In genomic region chrX:1561164-1561563, GRCh38 we compare ENCODE assay signal across 16 cellular contexts. TPM values are rescaled to one million over a fixed set of nuclear protein-coding genes. Genes with fewer than 3 reads are reported as not detected.
DNase-seq lines count a peak whose midpoint lies in the region; ATAC-seq and TF ChIP-seq lines count a peak whose summit lies in the region.
"Had no signal": no experiment of that assay in that cellular context is flagged by ENCODE, and none has a peak within 500 bp of the region (broad histone marks: within the 10 kb centered on the region; RNA-seq: fewer than 3 reads in every experiment).

No MANE protein-coding gene starts in this region.

- H3K4me1 Mint-ChIP-seq in activated CD8-positive, alpha-beta T cell treated with anti-CD3 and anti-CD28 coated beads, Interleukin-2, amount 10 ng/mL, durations not matched to agents 7 days and 5 days (ENCODE audit: low read depth) = peaks cover 27% of the 10 kb centered on the region
- peaks cover 33% of the 10 kb centered on the region for H3K4me1 Mint-ChIP-seq in activated CD8-positive, alpha-beta T cell treated with anti-CD3 and anti-CD28 coated beads for 36 hours (ENCODE audit: low read depth)
- peaks cover 34% of the 10 kb centered on the region for H3K4me1 Mint-ChIP-seq in T-helper 17 cell
- peaks cover 35 to 83% (median 65%) of the 10 kb centered on the region in 7 donors for H3K4me1 Mint-ChIP-seq in naive thymus-derived CD4-positive, alpha-beta T cell
- H3K4me1 Mint-ChIP-seq: GM23338 had no signal

- H4K20me1 ChIP-seq in BLaER1 treated with 17β-estradiol and CSF1 and Interleukin-3, amounts not matched to agents 10 nM and 100 nM = no peaks in the 10 kb centered on the region

- DNase-seq in activated CD8-positive, alpha-beta T cell treated with anti-CD3 and anti-CD28 coated beads, Interleukin-2, amount 10 ng/mL, durations not matched to agents 7 days and 5 days = no peak
- no peak for DNase-seq in activated CD8-positive, alpha-beta T cell treated with anti-CD3 and anti-CD28 coated beads for 36 hours
- no peak for DNase-seq in T-helper 17 cell
- DNase-seq in naive thymus-derived CD4-positive, alpha-beta T cell = no peak
- no peak for DNase-seq in effector CD4-positive, alpha-beta T cell
- no peak for DNase-seq in tibial nerve (ENCODE audit: low spot score in 2 of 2)
- DNase-seq in DMS114 treated with DMSO at 0.1 percent for 48 hours (lab: John Stamatoyannopoulos, UW; ENCODE audit: unreplicated experiment) = no peak
- DNase-seq: NCI-H1092, NCI-H2107, NCI-H345, NCI-H526 treated with DMSO at 0.1 percent for 48 hours, RPMI8226 had no signal

- no peak for ATAC-seq in activated CD8-positive, alpha-beta T cell treated with anti-CD3 and anti-CD28 coated beads, Interleukin-2, amount 10 ng/mL, durations not matched to agents 7 days and 5 days
- ATAC-seq in activated CD8-positive, alpha-beta T cell treated with anti-CD3 and anti-CD28 coated beads for 36 hours = no peak
- ATAC-seq in T-helper 17 cell = no peak
- no peak for ATAC-seq in naive thymus-derived CD4-positive, alpha-beta T cell
- ATAC-seq: GM23338 had no signal

- WGBS in tibial nerve, 2 donors = 55 to 76% methylated on average over 2 of the region's 2 CpGs

- no peaks in the 10 kb centered on the region for H3K9me3 Mint-ChIP-seq in activated CD8-positive, alpha-beta T cell treated with anti-CD3 and anti-CD28 coated beads, Interleukin-2, amount 10 ng/mL, durations not matched to agents 7 days and 5 days (ENCODE audit: insufficient read depth)
- no peaks in the 10 kb centered on the region for H3K9me3 Mint-ChIP-seq in activated CD8-positive, alpha-beta T cell treated with anti-CD3 and anti-CD28 coated beads for 36 hours
- H3K9me3 Mint-ChIP-seq in naive thymus-derived CD4-positive, alpha-beta T cell = peaks cover 0 to 7% (median 4%) of the 10 kb centered on the region in 11 donors

- H3K4me3 Mint-ChIP-seq in activated CD8-positive, alpha-beta T cell treated with anti-CD3 and anti-CD28 coated beads, Interleukin-2, amount 10 ng/mL, durations not matched to agents 7 days and 5 days = no peak overlapping the region
- no peak overlapping the region for H3K4me3 Mint-ChIP-seq in activated CD8-positive, alpha-beta T cell treated with anti-CD3 and anti-CD28 coated beads for 36 hours
- peak overlapping the region; percentile 46 for H3K4me3 Mint-ChIP-seq in T-helper 17 cell
- H3K4me3 Mint-ChIP-seq in naive thymus-derived CD4-positive, alpha-beta T cell = peak overlapping the region in 7 of 10 donors; percentile 21 to 73 (median 49)
- H3K4me3 Mint-ChIP-seq: GM23338 had no signal

- H3K4me3 ChIP-seq in BLaER1 treated with 17β-estradiol and CSF1 and Interleukin-3, amounts not matched to agents 10 nM and 100 nM = no peak overlapping the region
- no peak overlapping the region for H3K4me3 ChIP-seq in naive thymus-derived CD4-positive, alpha-beta T cell (ENCODE audit: low read length)
- H3K4me3 ChIP-seq in tibial nerve = no peak overlapping the region
- H3K4me3 ChIP-seq: GM23338 had no signal

- no peak overlapping the region for H3K27ac ChIP-seq in BLaER1 treated with 17β-estradiol and CSF1 and Interleukin-3, amounts not matched to agents 10 nM and 100 nM
- peak overlapping the region; percentile 7 for H3K27ac ChIP-seq in naive thymus-derived CD4-positive, alpha-beta T cell (ENCODE audit: low read depth, low read length)
- H3K27ac ChIP-seq in tibial nerve = no peak overlapping the region
- H3K27ac ChIP-seq: KMS-11 had no signal

- CTCF ChIA-PET in activated CD8-positive, alpha-beta T cell treated with anti-CD3 and anti-CD28 coated beads, Interleukin-2, amount 10 ng/mL, durations not matched to agents 7 days and 5 days (lab: Charles Lee) = no interaction called here
- CTCF ChIA-PET in activated CD8-positive, alpha-beta T cell treated with anti-CD3 and anti-CD28 coated beads for 36 hours (lab: Charles Lee) = no interaction called here
- CTCF ChIA-PET in naive thymus-derived CD4-positive, alpha-beta T cell (lab: Charles Lee) = no interaction called here

- no peaks in the 10 kb centered on the region for H3K27me3 Mint-ChIP-seq in activated CD8-positive, alpha-beta T cell treated with anti-CD3 and anti-CD28 coated beads, Interleukin-2, amount 10 ng/mL, durations not matched to agents 7 days and 5 days (ENCODE audit: low read depth)
- no peaks in the 10 kb centered on the region for H3K27me3 Mint-ChIP-seq in activated CD8-positive, alpha-beta T cell treated with anti-CD3 and anti-CD28 coated beads for 36 hours
- H3K27me3 Mint-ChIP-seq in T-helper 17 cell = no peaks in the 10 kb centered on the region
- H3K27me3 Mint-ChIP-seq in naive thymus-derived CD4-positive, alpha-beta T cell = peaks cover 0 to 12% (median 0%) of the 10 kb centered on the region in 5 donors

- no peak for TF ChIP-seq POLR2A in tibial nerve (IDR thresholded peaks at IDR 0.05)

- POLR2A ChIA-PET in activated CD8-positive, alpha-beta T cell treated with anti-CD3 and anti-CD28 coated beads, Interleukin-2, amount 10 ng/mL, durations not matched to agents 7 days and 5 days (lab: Charles Lee) = no interaction called here
- POLR2A ChIA-PET in activated CD8-positive, alpha-beta T cell treated with anti-CD3 and anti-CD28 coated beads for 36 hours (lab: Charles Lee) = no interaction called here
- POLR2A ChIA-PET in naive thymus-derived CD4-positive, alpha-beta T cell (lab: Charles Lee) = no interaction called here

- peak overlapping the region; percentile 64 for H3K27ac Mint-ChIP-seq in activated CD8-positive, alpha-beta T cell treated with anti-CD3 and anti-CD28 coated beads, Interleukin-2, amount 10 ng/mL, durations not matched to agents 7 days and 5 days
- H3K27ac Mint-ChIP-seq in activated CD8-positive, alpha-beta T cell treated with anti-CD3 and anti-CD28 coated beads for 36 hours = no peak overlapping the region
- peak overlapping the region; percentile 93 for H3K27ac Mint-ChIP-seq in T-helper 17 cell
- H3K27ac Mint-ChIP-seq in naive thymus-derived CD4-positive, alpha-beta T cell = peak overlapping the region in 8 of 9 donors; percentile 69 to 90 (median 83)
- H3K27ac Mint-ChIP-seq: GM23338 had no signal

- H3K27me3 ChIP-seq in BLaER1 treated with 17β-estradiol and CSF1 and Interleukin-3, amounts not matched to agents 10 nM and 100 nM = no peaks in the 10 kb centered on the region
- H3K27me3 ChIP-seq in naive thymus-derived CD4-positive, alpha-beta T cell (ENCODE audit: control insufficient read depth in 2 of 2, insufficient read depth in 2 of 2, low read length in 2 of 2) = no peaks in the 10 kb centered on the region
- H3K27me3 ChIP-seq in tibial nerve = no peaks in the 10 kb centered on the region

- H3K9ac ChIP-seq in BLaER1 treated with 17β-estradiol and CSF1 and Interleukin-3, amounts not matched to agents 10 nM and 100 nM = no peak overlapping the region
- H3K9ac ChIP-seq: KMS-11 had no signal

- peaks cover 14 to 39% (median 30%) of the 10 kb centered on the region in 10 experiments for H3K4me1 ChIP-seq in BLaER1 treated with 17β-estradiol and CSF1 and Interleukin-3, amounts not matched to agents 10 nM and 100 nM
- H3K4me1 ChIP-seq in naive thymus-derived CD4-positive, alpha-beta T cell (ENCODE audit: control insufficient read depth in 2 of 2, insufficient read depth in 2 of 2, low read length in 2 of 2) = peaks cover 23 to 46% of the 10 kb centered on the region in 2 donors
- H3K4me1 ChIP-seq in tibial nerve = no peaks in the 10 kb centered on the region

- no peaks in the 10 kb centered on the region for H3K36me3 ChIP-seq in BLaER1 treated with 17β-estradiol and CSF1 and Interleukin-3, amounts not matched to agents 10 nM and 100 nM
- no peaks in the 10 kb centered on the region for H3K36me3 ChIP-seq in naive thymus-derived CD4-positive, alpha-beta T cell (ENCODE audit: control insufficient read depth in 2 of 3, insufficient read depth in 3 of 3, low read length in 3 of 3)
- H3K36me3 ChIP-seq in tibial nerve = no peaks in the 10 kb centered on the region

- peaks cover 0 to 11% (median 3%) of the 10 kb centered on the region in 11 experiments; a peak in 14 of 22 replicates for H3K9me3 ChIP-seq in BLaER1 treated with 17β-estradiol and CSF1 and Interleukin-3, amounts not matched to agents 10 nM and 100 nM (replicated peaks in 1 of 11)
- H3K9me3 ChIP-seq in T-helper 17 cell (ENCODE audit: control insufficient read depth, low read length, poor library complexity, severe bottlenecking) (no peaks in the 10 kb centered on the region), tibial nerve (peaks cover 0 to 5% (median 0%) of the 10 kb centered on the region in 4 donors)
- H3K9me3 ChIP-seq in naive thymus-derived CD4-positive, alpha-beta T cell (ENCODE audit: control insufficient read depth in 2 of 3, low read length in 3 of 3) = no peaks in the 10 kb centered on the region

- no peak for TF ChIP-seq CTCF in activated CD8-positive, alpha-beta T cell treated with anti-CD3 and anti-CD28 coated beads for 36 hours (IDR thresholded peaks at IDR 0.05)
- no peak for TF ChIP-seq CTCF in tibial nerve (IDR thresholded peaks at IDR 0.05)

- H3K4me2 ChIP-seq in BLaER1 treated with 17β-estradiol and CSF1 and Interleukin-3, amounts not matched to agents 10 nM and 100 nM = peak overlapping the region in 8 of 11 experiments; percentile 18 to 48 (median 36); a peak in 12 of 22 replicates
- H3K4me2 ChIP-seq: GM23338, KMS-11 had no signal

- no peaks in the 10 kb centered on the region for H3K36me3 Mint-ChIP-seq in activated CD8-positive, alpha-beta T cell treated with anti-CD3 and anti-CD28 coated beads, Interleukin-2, amount 10 ng/mL, durations not matched to agents 7 days and 5 days (ENCODE audit: low read depth)
- H3K36me3 Mint-ChIP-seq in activated CD8-positive, alpha-beta T cell treated with anti-CD3 and anti-CD28 coated beads for 36 hours (ENCODE audit: low read depth) = no peaks in the 10 kb centered on the region
- no peaks in the 10 kb centered on the region for H3K36me3 Mint-ChIP-seq in T-helper 17 cell (ENCODE audit: low read depth)
- H3K36me3 Mint-ChIP-seq in naive thymus-derived CD4-positive, alpha-beta T cell = peaks cover 0 to 6% (median 4%) of the 10 kb centered on the region in 5 donors

- no peak for TF ChIP-seq EP300 in tibial nerve (IDR thresholded peaks at IDR 0.05)

- intact Hi-C loops in activated CD8-positive, alpha-beta T cell treated with anti-CD3 and anti-CD28 coated beads for 36 hours (cut with micrococcal nuclease) = no loop called here
- intact Hi-C loops in naive thymus-derived CD4-positive, alpha-beta T cell (cut with micrococcal nuclease) = no loop called here

RNA-seq across cellular contexts. Expression of gene P2RY8, which starts 24.2 kb away (rescaled TPM):
- total RNA-seq in activated CD8-positive, alpha-beta T cell treated with anti-CD3 and anti-CD28 coated beads, Interleukin-2, amount 10 ng/mL, durations not matched to agents 7 days and 5 days = 10 to 100 TPM; 62.9 to 65.5 TPM
- 10 to 100 TPM; 27.5 to 28.3 TPM for total RNA-seq in activated CD8-positive, alpha-beta T cell treated with anti-CD3 and anti-CD28 coated beads for 36 hours
- 100 to 1,000 TPM; 131 to 141 TPM for total RNA-seq in T-helper 17 cell
- total RNA-seq in naive thymus-derived CD4-positive, alpha-beta T cell = 100 to 1,000 TPM; 109 to 158 (median 122) TPM
- polyA plus RNA-seq in naive thymus-derived CD4-positive, alpha-beta T cell = 100 to 1,000 TPM; 221 to 277 TPM
- total RNA-seq in tibial nerve = 1 to 10 TPM in 3 of 4 donors, under 1 TPM in 1; 0.84 to 2.8 (median 1.2) TPM
- total RNA-seq: GM23338, MCF 10A had no signal

RNA-seq across cellular contexts. Expression of gene AKAP17A, which starts 30.2 kb away (rescaled TPM):
- total RNA-seq in activated CD8-positive, alpha-beta T cell treated with anti-CD3 and anti-CD28 coated beads, Interleukin-2, amount 10 ng/mL, durations not matched to agents 7 days and 5 days = 10 to 100 TPM; 62.5 to 66.4 TPM
- 10 to 100 TPM; 82.8 to 85.5 TPM for total RNA-seq in activated CD8-positive, alpha-beta T cell treated with anti-CD3 and anti-CD28 coated beads for 36 hours
- 100 to 1,000 TPM in 1 of 2 donors, 10 to 100 TPM in 1; 98.7 to 102 TPM for total RNA-seq in T-helper 17 cell
- 100 to 1,000 TPM in 4 of 5 experiments, 10 to 100 TPM in 1; 75.7 to 165 (median 125) TPM for total RNA-seq in naive thymus-derived CD4-positive, alpha-beta T cell
- polyA plus RNA-seq in naive thymus-derived CD4-positive, alpha-beta T cell = 10 to 100 TPM; 19.2 to 66.9 TPM
- total RNA-seq in tibial nerve = 100 to 1,000 TPM in 1 of 4 donors, 10 to 100 TPM in 3; 58.3 to 139 (median 72.6) TPM

RNA-seq across cellular contexts. Expression of gene ASMT, which starts 53.7 kb away (rescaled TPM):
- under 1 TPM in 1 of 2 experiments, not detected in 1; 0.29 TPM for total RNA-seq in activated CD8-positive, alpha-beta T cell treated with anti-CD3 and anti-CD28 coated beads, Interleukin-2, amount 10 ng/mL, durations not matched to agents 7 days and 5 days
- total RNA-seq in activated CD8-positive, alpha-beta T cell treated with anti-CD3 and anti-CD28 coated beads for 36 hours = under 1 TPM in 1 of 2 experiments, not detected in 1; 0.41 TPM
- total RNA-seq in T-helper 17 cell = under 1 TPM; 0.52 to 0.57 TPM
- under 1 TPM in 1 of 5 experiments, not detected in 4; 0.32 TPM for total RNA-seq in naive thymus-derived CD4-positive, alpha-beta T cell
- polyA plus RNA-seq in naive thymus-derived CD4-positive, alpha-beta T cell = not detected
- 1 to 10 TPM in 1 of 4 donors, under 1 TPM in 1, not detected in 2; 0.63 to 4.7 TPM for total RNA-seq in tibial nerve
- total RNA-seq: MCF 10A had no signal

Comparison
In these comparisons a context has a peak if more than half of its experiments do, and no peak if none do; other contexts are left out.
1. H3K4me3 Mint-ChIP-seq: peak in T-helper 17 cell (single experiment) and naive thymus-derived CD4-positive, alpha-beta T cell (7 of 10); none in activated CD8-positive, alpha-beta T cell treated with anti-CD3 and anti-CD28 coated beads, Interleukin-2, amount 10 ng/mL, durations not matched to agents 7 days and 5 days (single experiment) and activated CD8-positive, alpha-beta T cell treated with anti-CD3 and anti-CD28 coated beads for 36 hours (single experiment).
2. RNA of gene P2RY8, which starts 24.2 kb away (total RNA-seq): 131 to 141 TPM in T-helper 17 cell, 109 to 158 TPM in naive thymus-derived CD4-positive, alpha-beta T cell, 62.9 to 65.5 TPM in activated CD8-positive, alpha-beta T cell treated with anti-CD3 and anti-CD28 coated beads, Interleukin-2, amount 10 ng/mL, durations not matched to agents 7 days and 5 days and 27.5 to 28.3 TPM in activated CD8-positive, alpha-beta T cell treated with anti-CD3 and anti-CD28 coated beads for 36 hours; 0.84 to 2.8 TPM in tibial nerve; every median in the first group is over 4 times any median in the second.